24 cellular contexts compared by ENCODE assay signal in genomic region chr5:148583421-148583965, GRCh38.
A peak's percentile ranks its signal among the peaks of the same experiment; 100 is the strongest.
DNase-seq lines count a peak whose midpoint lies in the region; ATAC-seq, FAIRE-seq and TF ChIP-seq lines count a peak whose summit lies in the region.
"Had no signal": no experiment of that assay in that cellular context is flagged by ENCODE, and none has a peak within 500 bp of the region (broad histone marks: within the 10 kb centered on the region; RNA-seq: fewer than 3 reads in every experiment).

No MANE protein-coding gene starts in this region.

- ATAC-seq in heart right ventricle (no peak), HG02588 (IDR thresholded peaks at IDR 0.05; ENCODE audit: unreplicated experiment) (no peak), HG03139 (IDR thresholded peaks at IDR 0.05; ENCODE audit: unreplicated experiment) (no peak)
- ATAC-seq: CD8-positive, alpha-beta T cell; GM12878; T-cell had no signal

- TF ChIP-seq CTCF in bronchial epithelial cell (IDR thresholded peaks at IDR 0.05; ENCODE audit: insufficient read depth, low read length, severe bottlenecking) (no peak), heart right ventricle (IDR thresholded peaks at IDR 0.05) (no peak)

- intact Hi-C loops in heart right ventricle (cut with DNase I) = no loop called here

- H3K4me3 ChIP-seq in MG63 (no peak overlapping the region), bronchial epithelial cell (ENCODE audit: low read depth, low read length) (no peak overlapping the region), heart right ventricle (no peak overlapping the region)
- H3K4me3 ChIP-seq: GM12878, PC-9 had no signal

- 88 to 91% methylated on average over 2 of the region's 2 CpGs for WGBS in heart right ventricle, 2 donors

- peaks cover 2% of the 10 kb centered on the region; the same call in 1 of the 2 replicates for H3K9me3 ChIP-seq in MG63
- H3K9me3 ChIP-seq in heart right ventricle = peaks cover 0 to 15% (median 0%) of the 10 kb centered on the region in 11 donors

- peak; percentile 27 for DNase-seq in EH (ENCODE audit: low read depth)
- peak; percentile 0 for DNase-seq in GM04503 (ENCODE audit: low read depth)
- peak; percentile 7 for DNase-seq in MG63
- DNase-seq in bronchial epithelial cell (ENCODE audit: low read depth) = peak; percentile 12
- DNase-seq in heart right ventricle = no peak
- DNase-seq: CD8-positive, alpha-beta T cell; DMS 273 treated with DMSO at 0.1 percent for 48 hours; DMS79; IMR-90; KG1; NCI-H1105; NCI-H1436 treated with DMSO at 0.1 percent for 48 hours; NCI-H187 treated with DMSO at 0.1 percent for 48 hours; NCI-H2171 treated with DMSO at 0.1 percent for 48 hours; NCI-H524; NCI-H774; PC-9; SHP77; T-cell had no signal

- H3K27me3 ChIP-seq in MG63 = 0 out of 2 replicates have a peak, but pooled peaks cover 2% of the 10 kb centered on the region
- no peaks in the 10 kb centered on the region for H3K27me3 ChIP-seq in bronchial epithelial cell (ENCODE audit: control insufficient read depth, insufficient read depth, low read length)
- no peaks in the 10 kb centered on the region for H3K27me3 ChIP-seq in heart right ventricle

- H3K36me3 ChIP-seq in MG63 (no peaks in the 10 kb centered on the region), bronchial epithelial cell (ENCODE audit: control insufficient read depth, insufficient read depth, low read length) (no peaks in the 10 kb centered on the region), heart right ventricle (no peaks in the 10 kb centered on the region)

- H3K27ac ChIP-seq in heart right ventricle = no peak overlapping the region
- H3K27ac ChIP-seq: C4-2B, PC-9 had no signal

- no peaks in the 10 kb centered on the region for H3K4me1 ChIP-seq in heart right ventricle

- FAIRE-seq in bronchial epithelial cell (lab: Jason Lieb, UNC) = no peak
- FAIRE-seq: GM12878, H1 had no signal

Comparison
In these comparisons a context has a peak if more than half of its experiments do, and no peak if none do; other contexts are left out.
1. DNase-seq: peak in EH (single experiment), GM04503 (single experiment), MG63 (single experiment) and bronchial epithelial cell (single experiment); none in heart right ventricle (0 of 2).